ENCODE assay signal across 17 cellular contexts in the genomic region with DNA sequence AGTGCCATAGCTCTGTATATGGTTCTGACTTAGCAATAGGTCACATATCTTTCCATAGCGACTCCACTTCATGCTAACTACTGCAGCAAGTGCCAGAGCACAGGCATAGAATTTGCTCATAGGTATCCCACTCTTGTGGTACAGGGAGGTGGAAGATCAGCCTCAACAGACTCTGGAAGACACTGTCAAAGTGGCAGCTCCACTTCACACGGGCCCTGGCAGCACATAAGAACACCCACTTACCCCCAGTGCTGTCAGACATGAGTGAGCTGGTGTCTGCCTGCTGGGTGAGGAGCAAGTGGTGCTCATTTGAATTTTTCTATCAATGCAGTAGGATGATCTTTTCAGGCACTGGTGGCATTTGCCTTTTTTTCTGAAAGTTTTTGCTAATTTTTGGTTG. TPM values are rescaled to one million over a fixed set of nuclear protein-coding genes. Genes with fewer than 3 reads are reported as not detected.
DNase-seq lines count a peak whose midpoint lies in the region; ATAC-seq and TF ChIP-seq lines count a peak whose summit lies in the region.
"Had no signal": no experiment of that assay in that cellular context is flagged by ENCODE, and none has a peak within 500 bp of the region (broad histone marks: within the 10 kb centered on the region; RNA-seq: fewer than 3 reads in every experiment).

No MANE protein-coding gene starts in this region.

- H3K79me2 ChIP-seq in GM23248 (ENCODE audit: insufficient read depth), result no peaks in the 10 kb centered on the region

- H3K36me3 ChIP-seq in SJCRH30 (peaks cover 8% of the 10 kb centered on the region), thyroid gland (peaks cover under 1 to 10% of the 10 kb centered on the region in 2 donors), uterus (no peaks in the 10 kb centered on the region), GM23248 (ENCODE audit: low read depth) (no peaks in the 10 kb centered on the region)

- intact Hi-C loops in thyroid gland (cut with DNase I) (no loop called here), uterus (cut with DNase I; ENCODE audit: low total_unique reads) (no loop called here)

- TF ChIP-seq POLR2A in thyroid gland (IDR thresholded peaks at IDR 0.05) (no peak), uterus (IDR thresholded peaks at IDR 0.05) (no peak)

- H3K9ac ChIP-seq in GM23248, result no peak overlapping the region

- in situ Hi-C loops in GM23248 (cut with MboI), result no loop called here

- WGBS in thyroid gland, 2 donors, result 36 to 57% methylated on average over 2 of the region's 2 CpGs
- 89 to 95% methylated on average over 2 of the region's 2 CpGs for WGBS in GM23248 (ENCODE audit: low coverage in 1 of 2, low lambda C conversion rate in 2 of 2, missing lambda C conversion rate in 2 of 2), 2 experiments

- no peaks in the 10 kb centered on the region for H3K9me2 ChIP-seq in GM23248 (ENCODE audit: insufficient read depth)

- H3K4me3 ChIP-seq in SJCRH30, result no peak overlapping the region
- no peak overlapping the region for H3K4me3 ChIP-seq in thyroid gland (replicated peaks in 1 of 3)
- no peak overlapping the region for H3K4me3 ChIP-seq in uterus
- no peak overlapping the region for H3K4me3 ChIP-seq in GM23248
- H3K4me3 ChIP-seq: esophagus muscularis mucosa, HAP-1, tibial artery had no signal

- peak overlapping the region; percentile 27; the same call in 1 of the 2 replicates for H3K27ac ChIP-seq in SJCRH30
- no peak overlapping the region for H3K27ac ChIP-seq in thyroid gland
- H3K27ac ChIP-seq in uterus, result no peak overlapping the region
- no peak overlapping the region for H3K27ac ChIP-seq in GM23248
- H3K27ac ChIP-seq: esophagus muscularis mucosa, tibial artery had no signal

- H3F3A ChIP-seq in GM23248 (ENCODE audit: insufficient read depth), result 0 out of 2 replicates have a peak, but pooled peaks cover 6% of the 10 kb centered on the region

- H3K4me1 ChIP-seq in SJCRH30, result peaks cover 28% of the 10 kb centered on the region
- peaks cover 13 to 21% of the 10 kb centered on the region in 2 donors for H3K4me1 ChIP-seq in thyroid gland
- no peaks in the 10 kb centered on the region for H3K4me1 ChIP-seq in uterus
- H3K4me1 ChIP-seq in GM23248 (ENCODE audit: insufficient read depth), result peaks cover 7% of the 10 kb centered on the region
- H3K4me1 ChIP-seq: Caco-2, HAP-1 had no signal

- H3K9me3 ChIP-seq in SJCRH30 (replicated peaks) (no peaks in the 10 kb centered on the region), thyroid gland (no peaks in the 10 kb centered on the region), uterus (no peaks in the 10 kb centered on the region), GM23248 (ENCODE audit: low read depth) (no peaks in the 10 kb centered on the region)
- H3K9me3 ChIP-seq: Caco-2, esophagus muscularis mucosa, HAP-1, tibial artery had no signal

- no peak overlapping the region for H2AFZ ChIP-seq in GM23248

- no peak for TF ChIP-seq CTCF in thyroid gland (IDR thresholded peaks at IDR 0.05)
- TF ChIP-seq CTCF in uterus (IDR thresholded peaks at IDR 0.05), result no peak

- H4K20me1 ChIP-seq in GM23248 (ENCODE audit: insufficient read depth), result no peaks in the 10 kb centered on the region

- peak; percentile 4 for ATAC-seq in esophagus mucosa

- no peak overlapping the region for H3K4me2 ChIP-seq in GM23248 (ENCODE audit: unreplicated experiment)

- H3K27me3 ChIP-seq in SJCRH30 (no peaks in the 10 kb centered on the region), thyroid gland (no peaks in the 10 kb centered on the region), uterus (no peaks in the 10 kb centered on the region), GM23248 (replicated peaks; ENCODE audit: insufficient read depth) (peaks cover 8% of the 10 kb centered on the region; the same call in 1 of the 2 replicates)
- H3K27me3 ChIP-seq: esophagus muscularis mucosa, tibial artery had no signal

- peak; percentile 10 for DNase-seq in stimulated activated CD4-positive, alpha-beta T cell treated with anti-CD3 and anti-CD28 coated beads, Interleukin-4, amount 100 ng/mL, for 24 hours
- DNase-seq in stimulated activated CD4-positive, alpha-beta T cell treated with anti-CD3 and anti-CD28 coated beads, Interleukin-2, amount 100 ng/mL, for 24 hours, result no peak
- DNase-seq in SJCRH30, result no peak
- DNase-seq in thyroid gland, result peak; percentile 37 to 43
- no peak for DNase-seq in uterus
- no peak for DNase-seq in GM23248
- DNase-seq in activated CD4-positive, alpha-beta T cell treated with anti-CD3 and anti-CD28 coated beads, Interleukin-2, amount 50 U/mL, for 4 hours, result no peak
- DNase-seq: amniotic stem cell; Caco-2; central memory CD4-positive, alpha-beta T cell; NCI-H1436 treated with DMSO at 0.1 percent for 48 hours; PC-3; retina; tibial artery had no signal

RNA-seq across cellular contexts. Expression of gene BCL2L11, which starts 48.6 kb away (rescaled TPM):
- 13.7 and 16.4 TPM in 2 replicates for total RNA-seq in SJCRH30 (2014; rRNA removed; shearing (Covaris generic))
- total RNA-seq in esophagus mucosa (16.6 TPM), thyroid gland (10 to 100 TPM; 48.4 to 90.6 (median 62.4) TPM), uterus (10 to 100 TPM in 3 of 4 donors, 1 to 10 TPM in 1; 2.0 to 21.8 (median 15.4) TPM)
- total RNA-seq in GM23248 (2014; rRNA removed; shearing (Covaris generic)), result under 0.01 and 0.22 TPM in 2 replicates
- 0.43 and 0.55 TPM in 2 replicates for polyA plus RNA-seq in GM23248 (2016; fragmentation: Nextera tagmentation; extraction: Ambion mirVana)

Comparison
In these comparisons a context has a peak if more than half of its experiments do, and no peak if none do; other contexts are left out.
1. DNase-seq: peak in stimulated activated CD4-positive, alpha-beta T cell treated with anti-CD3 and anti-CD28 coated beads, Interleukin-4, amount 100 ng/mL, for 24 hours (single experiment) and thyroid gland (2 of 2); none in stimulated activated CD4-positive, alpha-beta T cell treated with anti-CD3 and anti-CD28 coated beads, Interleukin-2, amount 100 ng/mL, for 24 hours (0 of 2), SJCRH30 (0 of 2), uterus (0 of 2), GM23248 (single experiment) and activated CD4-positive, alpha-beta T cell treated with anti-CD3 and anti-CD28 coated beads, Interleukin-2, amount 50 U/mL, for 4 hours (0 of 2).